ENCODE assay signal across 1 cellular context in genomic region chr1:20080441-20081330, GRCh38.
TF ChIP-seq lines count a peak whose summit lies in the region.

No MANE protein-coding gene starts in this region.

TF ChIP-seq in GM23338, 12 proteins besides CTCF, POLR2A, EP300 and RAD21 (continued from another document):
- TF ChIP-seq, protein P1, sequence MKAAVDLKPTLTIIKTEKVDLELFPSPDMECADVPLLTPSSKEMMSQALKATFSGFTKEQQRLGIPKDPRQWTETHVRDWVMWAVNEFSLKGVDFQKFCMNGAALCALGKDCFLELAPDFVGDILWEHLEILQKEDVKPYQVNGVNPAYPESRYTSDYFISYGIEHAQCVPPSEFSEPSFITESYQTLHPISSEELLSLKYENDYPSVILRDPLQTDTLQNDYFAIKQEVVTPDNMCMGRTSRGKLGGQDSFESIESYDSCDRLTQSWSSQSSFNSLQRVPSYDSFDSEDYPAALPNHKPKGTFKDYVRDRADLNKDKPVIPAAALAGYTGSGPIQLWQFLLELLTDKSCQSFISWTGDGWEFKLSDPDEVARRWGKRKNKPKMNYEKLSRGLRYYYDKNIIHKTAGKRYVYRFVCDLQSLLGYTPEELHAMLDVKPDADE (IDR thresholded peaks at IDR 0.05), result no peak
- TF ChIP-seq EZH2 (IDR thresholded peaks at IDR 0.05; ENCODE audit: low read depth, unreplicated experiment), result no peak
- TF ChIP-seq, protein P2, sequence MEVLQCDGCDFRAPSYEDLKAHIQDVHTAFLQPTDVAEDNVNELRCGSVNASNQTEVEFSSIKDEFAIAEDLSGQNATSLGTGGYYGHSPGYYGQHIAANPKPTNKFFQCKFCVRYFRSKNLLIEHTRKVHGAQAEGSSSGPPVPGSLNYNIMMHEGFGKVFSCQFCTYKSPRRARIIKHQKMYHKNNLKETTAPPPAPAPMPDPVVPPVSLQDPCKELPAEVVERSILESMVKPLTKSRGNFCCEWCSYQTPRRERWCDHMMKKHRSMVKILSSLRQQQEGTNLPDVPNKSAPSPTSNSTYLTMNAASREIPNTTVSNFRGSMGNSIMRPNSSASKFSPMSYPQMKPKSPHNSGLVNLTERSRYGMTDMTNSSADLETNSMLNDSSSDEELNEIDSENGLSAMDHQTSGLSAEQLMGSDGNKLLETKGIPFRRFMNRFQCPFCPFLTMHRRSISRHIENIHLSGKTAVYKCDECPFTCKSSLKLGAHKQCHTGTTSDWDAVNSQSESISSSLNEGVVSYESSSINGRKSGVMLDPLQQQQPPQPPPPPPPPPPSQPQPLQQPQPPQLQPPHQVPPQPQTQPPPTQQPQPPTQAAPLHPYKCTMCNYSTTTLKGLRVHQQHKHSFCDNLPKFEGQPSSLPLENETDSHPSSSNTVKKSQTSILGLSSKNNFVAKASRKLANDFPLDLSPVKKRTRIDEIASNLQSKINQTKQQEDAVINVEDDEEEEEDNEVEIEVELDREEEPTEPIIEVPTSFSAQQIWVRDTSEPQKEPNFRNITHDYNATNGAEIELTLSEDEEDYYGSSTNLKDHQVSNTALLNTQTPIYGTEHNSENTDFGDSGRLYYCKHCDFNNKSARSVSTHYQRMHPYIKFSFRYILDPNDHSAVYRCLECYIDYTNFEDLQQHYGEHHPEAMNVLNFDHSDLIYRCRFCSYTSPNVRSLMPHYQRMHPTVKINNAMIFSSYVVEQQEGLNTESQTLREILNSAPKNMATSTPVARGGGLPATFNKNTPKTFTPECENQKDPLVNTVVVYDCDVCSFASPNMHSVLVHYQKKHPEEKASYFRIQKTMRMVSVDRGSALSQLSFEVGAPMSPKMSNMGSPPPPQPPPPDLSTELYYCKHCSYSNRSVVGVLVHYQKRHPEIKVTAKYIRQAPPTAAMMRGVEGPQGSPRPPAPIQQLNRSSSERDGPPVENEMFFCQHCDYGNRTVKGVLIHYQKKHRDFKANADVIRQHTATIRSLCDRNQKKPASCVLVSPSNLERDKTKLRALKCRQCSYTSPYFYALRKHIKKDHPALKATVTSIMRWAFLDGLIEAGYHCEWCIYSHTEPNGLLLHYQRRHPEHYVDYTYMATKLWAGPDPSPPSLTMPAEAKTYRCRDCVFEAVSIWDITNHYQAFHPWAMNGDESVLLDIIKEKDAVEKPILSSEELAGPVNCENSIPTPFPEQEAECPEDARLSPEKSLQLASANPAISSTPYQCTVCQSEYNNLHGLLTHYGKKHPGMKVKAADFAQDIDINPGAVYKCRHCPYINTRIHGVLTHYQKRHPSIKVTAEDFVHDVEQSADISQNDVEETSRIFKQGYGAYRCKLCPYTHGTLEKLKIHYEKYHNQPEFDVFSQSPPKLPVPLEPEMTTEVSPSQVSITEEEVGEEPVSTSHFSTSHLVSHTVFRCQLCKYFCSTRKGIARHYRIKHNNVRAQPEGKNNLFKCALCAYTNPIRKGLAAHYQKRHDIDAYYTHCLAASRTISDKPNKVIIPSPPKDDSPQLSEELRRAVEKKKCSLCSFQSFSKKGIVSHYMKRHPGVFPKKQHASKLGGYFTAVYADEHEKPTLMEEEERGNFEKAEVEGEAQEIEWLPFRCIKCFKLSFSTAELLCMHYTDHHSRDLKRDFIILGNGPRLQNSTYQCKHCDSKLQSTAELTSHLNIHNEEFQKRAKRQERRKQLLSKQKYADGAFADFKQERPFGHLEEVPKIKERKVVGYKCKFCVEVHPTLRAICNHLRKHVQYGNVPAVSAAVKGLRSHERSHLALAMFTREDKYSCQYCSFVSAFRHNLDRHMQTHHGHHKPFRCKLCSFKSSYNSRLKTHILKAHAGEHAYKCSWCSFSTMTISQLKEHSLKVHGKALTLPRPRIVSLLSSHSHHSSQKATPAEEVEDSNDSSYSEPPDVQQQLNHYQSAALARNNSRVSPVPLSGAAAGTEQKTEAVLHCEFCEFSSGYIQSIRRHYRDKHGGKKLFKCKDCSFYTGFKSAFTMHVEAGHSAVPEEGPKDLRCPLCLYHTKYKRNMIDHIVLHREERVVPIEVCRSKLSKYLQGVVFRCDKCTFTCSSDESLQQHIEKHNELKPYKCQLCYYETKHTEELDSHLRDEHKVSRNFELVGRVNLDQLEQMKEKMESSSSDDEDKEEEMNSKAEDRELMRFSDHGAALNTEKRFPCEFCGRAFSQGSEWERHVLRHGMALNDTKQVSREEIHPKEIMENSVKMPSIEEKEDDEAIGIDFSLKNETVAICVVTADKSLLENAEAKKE (CRISPR knock-in tag; IDR thresholded peaks at IDR 0.05), result no peak
- no peak for TF ChIP-seq POLR2AphosphoS5 (IDR thresholded peaks at IDR 0.05; ENCODE audit: low read depth)
- TF ChIP-seq JUNB (IDR thresholded peaks at IDR 0.05; ENCODE audit: unreplicated experiment), result no peak
- no peak for TF ChIP-seq ZNF331 (CRISPR knock-in tag; IDR thresholded peaks at IDR 0.05; ENCODE audit: low read depth)
TF ChIP-seq in GM23338: peak in this region for 0.
